1 cellular context compared by ENCODE assay signal in the genomic region with DNA sequence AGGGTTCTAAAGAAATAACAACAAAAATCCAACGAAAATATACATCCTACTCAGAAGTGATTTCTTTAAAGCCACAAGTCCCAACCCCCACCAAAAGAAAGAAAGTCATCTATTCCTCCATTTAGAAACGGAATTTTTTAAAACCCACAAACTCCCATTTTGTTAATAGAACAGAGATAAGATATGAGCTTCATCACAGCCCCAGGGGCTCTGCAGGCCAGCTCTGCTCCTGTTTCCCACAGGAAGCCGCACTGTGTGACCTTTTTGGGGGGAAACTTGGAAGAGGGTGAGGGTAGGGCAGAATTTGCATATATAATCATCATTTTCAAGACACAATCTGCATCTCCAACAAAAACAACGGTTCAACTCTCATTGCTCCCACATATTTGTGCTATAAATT.
TF ChIP-seq lines count a peak whose summit lies in the region.

No MANE protein-coding gene starts in this region.

TF ChIP-seq in HepG2, 621 proteins besides CTCF, POLR2A, EP300 and RAD21:
- no peak for TF ChIP-seq SP140L (CRISPR knock-in tag; IDR thresholded peaks at IDR 0.05; ENCODE audit: borderline replicate concordance)
- TF ChIP-seq PLSCR1 (CRISPR knock-in tag; IDR thresholded peaks at IDR 0.05; ENCODE audit: borderline replicate concordance) = no peak
- TF ChIP-seq PAF1 (CRISPR knock-in tag; IDR thresholded peaks at IDR 0.05) = no peak
- no peak for TF ChIP-seq ZNF850 (CRISPR knock-in tag; conservative IDR thresholded peaks at IDR 0.05)
- no peak for TF ChIP-seq SALL2 (CRISPR knock-in tag; IDR thresholded peaks at IDR 0.05)
- TF ChIP-seq, protein P1, sequence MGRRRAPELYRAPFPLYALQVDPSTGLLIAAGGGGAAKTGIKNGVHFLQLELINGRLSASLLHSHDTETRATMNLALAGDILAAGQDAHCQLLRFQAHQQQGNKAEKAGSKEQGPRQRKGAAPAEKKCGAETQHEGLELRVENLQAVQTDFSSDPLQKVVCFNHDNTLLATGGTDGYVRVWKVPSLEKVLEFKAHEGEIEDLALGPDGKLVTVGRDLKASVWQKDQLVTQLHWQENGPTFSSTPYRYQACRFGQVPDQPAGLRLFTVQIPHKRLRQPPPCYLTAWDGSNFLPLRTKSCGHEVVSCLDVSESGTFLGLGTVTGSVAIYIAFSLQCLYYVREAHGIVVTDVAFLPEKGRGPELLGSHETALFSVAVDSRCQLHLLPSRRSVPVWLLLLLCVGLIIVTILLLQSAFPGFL (CRISPR knock-in tag; IDR thresholded peaks at IDR 0.05) = no peak
- TF ChIP-seq ADNP (CRISPR knock-in tag; IDR thresholded peaks at IDR 0.05) = no peak
- TF ChIP-seq HDAC1 (CRISPR knock-in tag; IDR thresholded peaks at IDR 0.05) = no peak
- no peak for TF ChIP-seq MYC (CRISPR knock-in tag; IDR thresholded peaks at IDR 0.05; ENCODE audit: borderline replicate concordance)
